12 cellular contexts compared by ENCODE assay signal in genomic region chr19:50718255-50719118, GRCh38. TPM values are rescaled to one million over a fixed set of nuclear protein-coding genes. Genes with fewer than 3 reads are reported as not detected.
DNase-seq lines count a peak whose midpoint lies in the region; ATAC-seq, FAIRE-seq and TF ChIP-seq lines count a peak whose summit lies in the region.
"Had no signal": no experiment of that assay in that cellular context is flagged by ENCODE, and none has a peak within 500 bp of the region (broad histone marks: within the 10 kb centered on the region; RNA-seq: fewer than 3 reads in every experiment).

No MANE protein-coding gene starts in this region.

- TF ChIP-seq POLR2A in A549 (IDR thresholded peaks at IDR 0.05; ENCODE audit: low read length): no peak

- WGBS in A549 (ENCODE audit: missing lambda C conversion rate): 5% methylated on average over 19 of the region's 74 CpGs

- peak overlapping the region in 1 of 5 experiments; percentile 40 for H3K27ac Mint-ChIP-seq in brain

- POLR2A ChIA-PET in A549 (lab: Yijun Ruan, JAX): no interaction called here
- POLR2A ChIA-PET in GM10248 (lab: Yijun Ruan, JAX): no interaction called here

- DNase-seq in A549 (ENCODE audit: low read depth in 1 of 2, low spot score in 1 of 2) (no peak), HAP-1 (ENCODE audit: low spot score in 2 of 2) (peak in 1 of 2 experiments; percentile 48), myocyte (ENCODE audit: low read depth) (peak; percentile 65), GM10248 (ENCODE audit: extremely low spot score) (no peak), posterior vena cava (ENCODE audit: low spot score) (no peak), OCI-M2 (lab: John Stamatoyannopoulos, UW; ENCODE audit: unreplicated experiment) (no peak), dedifferentiated amniotic fluid mesenchymal stem cell (ENCODE audit: extremely low spot score) (no peak)
- DNase-seq: DMS79 treated with DMSO at 0.1 percent for 48 hours, NCI-H1092 had no signal

- H3K36me3 ChIP-seq in HAP-1 (replicated peaks): no peaks in the 10 kb centered on the region

- in situ Hi-C loops in HAP-1 (cut with MboI; ENCODE audit: low sequenced_read_pairs): no loop called here

- peak overlapping the region in 3 of 5 experiments; percentile 76 to 81 (median 81) for H3K4me3 Mint-ChIP-seq in brain

- peak in 1 of 2 experiments; percentile 28; a peak in 3 of 6 replicates for ATAC-seq in A549

- H3K9me3 ChIP-seq in A549 (no peaks in the 10 kb centered on the region), HAP-1 (no peaks in the 10 kb centered on the region)

- peaks cover 4% of the 10 kb centered on the region for H3K27me3 Mint-ChIP-seq in brain

- peak overlapping the region; percentile 34 to 83; a peak in 3 of 6 replicates for H3K27ac ChIP-seq in A549

- CTCF ChIA-PET in A549 (lab: Yijun Ruan, JAX): interaction anchor here (0.7 to 18.4 kb wide), 6 partner anchors 9 to 361 kb away, joined by 3 to 272 read pairs (median 4); no protein-coding TSS in a partner anchor
- CTCF ChIA-PET in GM10248 (lab: Yijun Ruan, JAX): interaction anchor here (0.7 to 1.4 kb wide), 2 partner anchors 19 to 163 kb away, joined by 3 read pairs; no protein-coding TSS in a partner anchor

- H3K27me3 ChIP-seq in HAP-1 (ENCODE audit: low read depth): no peaks in the 10 kb centered on the region

- peaks cover 48% of the 10 kb centered on the region for H3K4me1 Mint-ChIP-seq in brain

- TF ChIP-seq CTCF in A549 (IDR thresholded peaks at IDR 0.05) (no peak), brain (conservative IDR thresholded peaks at IDR 0.05) (no peak), GM10248 (IDR thresholded peaks at IDR 0.05; ENCODE audit: control extremely low read depth, extremely low read depth, low read depth, missing control alignments) (no peak)

- TF ChIP-seq RAD21 in A549 (conservative IDR thresholded peaks at IDR 0.05 in 1 of 2, IDR thresholded peaks at IDR 0.05 in 1 of 2): no peak

- peaks cover 0 to 73% (median 0%) of the 10 kb centered on the region in 5 experiments for H3K9me3 Mint-ChIP-seq in brain

- H3K4me2 ChIP-seq in A549: peak overlapping the region; percentile 100

- H3K4me1 ChIP-seq in A549 (peaks cover 13% of the 10 kb centered on the region; the same call in 2 of the 3 replicates), HAP-1 (no peaks in the 10 kb centered on the region; the same call in 1 of the 2 replicates)

- TF ChIP-seq EP300 in A549 (IDR thresholded peaks at IDR 0.05): no peak

- peak overlapping the region; percentile 56 for H3K4me3 ChIP-seq in A549
- H3K4me3 ChIP-seq in HAP-1: peak overlapping the region; percentile 39

- H3K36me3 Mint-ChIP-seq in brain: no peaks in the 10 kb centered on the region

- no peak for FAIRE-seq in A549 (lab: Jason Lieb, UNC)
- FAIRE-seq: bronchial epithelial cell had no signal

- intact Hi-C loops in posterior vena cava (cut with DNase I): no loop called here

TF ChIP-seq in A549, 52 proteins besides CTCF, POLR2A, EP300 and RAD21:
- TF ChIP-seq MAFK (IDR thresholded peaks at IDR 0.05; ENCODE audit: partially characterized antibody) (no peak), CBX8 (IDR thresholded peaks at IDR 0.05) (no peak), ESRRA (IDR thresholded peaks at IDR 0.05; ENCODE audit: borderline replicate concordance, low read length) (no peak), FOSL2 (IDR thresholded peaks at IDR 0.05) (no peak), FOSL2 (CRISPR knock-in tag; IDR thresholded peaks at IDR 0.05) (no peak), ZSCAN20 (CRISPR knock-in tag; IDR thresholded peaks at IDR 0.05) (no peak), RCOR1 (IDR thresholded peaks at IDR 0.05; ENCODE audit: low read depth, low read length) (no peak), TP53 (CRISPR knock-in tag; IDR thresholded peaks at IDR 0.05) (no peak), HEYL (CRISPR knock-in tag; IDR thresholded peaks at IDR 0.05) (no peak), NR3C1 (IDR thresholded peaks at IDR 0.05) (no peak), ZFP36 (IDR thresholded peaks at IDR 0.05; ENCODE audit: borderline replicate concordance, partially characterized antibody) (no peak), BCL3 (IDR thresholded peaks at IDR 0.05) (no peak), NPAS2 (CRISPR knock-in tag; IDR thresholded peaks at IDR 0.05; ENCODE audit: borderline replicate concordance) (no peak), MYC (IDR thresholded peaks at IDR 0.05; ENCODE audit: borderline replicate concordance, low read length) (no peak), FOXS1 (CRISPR knock-in tag; IDR thresholded peaks at IDR 0.05) (no peak)

RNA-seq across cellular contexts. Expression of gene SHANK1, which starts 1.1 kb away (rescaled TPM):
- polyA plus RNA-seq in A549 (2011; rRNA removed): 0.01 and 0.04 TPM in 2 replicates
- polyA plus RNA-seq in A549 (2012; cell fraction: cytosol; rRNA removed): 0.04 and 0.06 TPM in 2 replicates
- 0.04 and 0.07 TPM in 2 replicates for polyA plus RNA-seq in A549 (2012; cell fraction: nucleus; rRNA removed)
- polyA plus RNA-seq in A549 (2017; fragmentation: RNase III; extraction: RNeasy Plus Mini Kit Qiagen cat#74134 plus additional on column Dnase treatment): 0.07 to 0.17 TPM (median 0.09 TPM) in 3 replicates
- polyA minus RNA-seq in A549 (2011; rRNA and poly(A)+ RNA removed): 0.41 TPM in 1 of 2 replicates, not detected in the other
- polyA plus RNA-seq in brain (ENCODE audit: insufficient read depth, low read depth, low replicate concordance): 15.5 TPM
- total RNA-seq in myocyte: 32.3 and 38.1 TPM in 2 replicates
- polyA plus RNA-seq in myocyte (2012): 9.5 TPM
- total RNA-seq in posterior vena cava: under 1 TPM; 0.19 to 0.37 TPM
- total RNA-seq: bronchial epithelial cell; T-helper 2 cell treated with Interferon-gamma antibody and Interleukin-4, amounts not matched to agents 100 ng/mL and 5 ng/mL, for 36 hours had no signal

RNA-seq across cellular contexts. Expression of gene CLEC11A, which starts 4.7 kb away (rescaled TPM):
- polyA plus RNA-seq in A549 (2011; rRNA removed) (1.4 and 1.5 TPM in 2 replicates), A549 (2017; fragmentation: RNase III; extraction: RNeasy Plus Mini Kit Qiagen cat#74134 plus additional on column Dnase treatment) (5.0 to 6.4 TPM (median 6.2 TPM) in 3 replicates), brain (ENCODE audit: insufficient read depth, low read depth, low replicate concordance) (5.7 TPM)
- 5.7 and 9.0 TPM in 2 replicates for polyA plus RNA-seq in A549 (2012; cell fraction: cytosol; rRNA removed)
- polyA plus RNA-seq in A549 (2012; cell fraction: nucleus; rRNA removed): 9.7 and 13.1 TPM in 2 replicates
- polyA minus RNA-seq in A549 (2011; rRNA and poly(A)+ RNA removed): 0.34 and 0.37 TPM in 2 replicates
- total RNA-seq in myocyte (35.5 and 39.1 TPM in 2 replicates), posterior vena cava (10 to 100 TPM in 1 of 2 donors, 1 to 10 TPM in 1; 8.5 to 12.5 TPM)
- 29.8 TPM for polyA plus RNA-seq in myocyte (2012)

RNA-seq across cellular contexts. Expression of gene GPR32, which starts 51.8 kb away (rescaled TPM):
- polyA plus RNA-seq in A549 (2011; rRNA removed): not detected in 2 replicates
- polyA plus RNA-seq in A549 (2012; cell fraction: cytosol; rRNA removed): not detected in 2 replicates
- polyA plus RNA-seq in A549 (2012; cell fraction: nucleus; rRNA removed): not detected in 2 replicates
- polyA plus RNA-seq in A549 (2017; fragmentation: RNase III; extraction: RNeasy Plus Mini Kit Qiagen cat#74134 plus additional on column Dnase treatment): not detected in 3 replicates
- not detected in 2 replicates for polyA minus RNA-seq in A549 (2011; rRNA and poly(A)+ RNA removed)
- polyA plus RNA-seq in brain (ENCODE audit: insufficient read depth, low read depth, low replicate concordance): not detected
- total RNA-seq in myocyte: not detected in 2 replicates
- polyA plus RNA-seq in myocyte (2012): not detected
- total RNA-seq in posterior vena cava: not detected
- total RNA-seq: bronchial epithelial cell; T-helper 2 cell treated with Interferon-gamma antibody and Interleukin-4, amounts not matched to agents 100 ng/mL and 5 ng/mL, for 36 hours had no signal

Comparison
In these comparisons a context has a peak if more than half of its experiments do, and no peak if none do; other contexts are left out.
1. RNA of gene SHANK1, which starts 1.1 kb away (total RNA-seq): 32.3 to 38.1 TPM in myocyte; 0.19 to 0.37 TPM in posterior vena cava; every median in the first group is over 10 times any median in the second.